8 cellular contexts compared by ENCODE assay signal in the genomic region with DNA sequence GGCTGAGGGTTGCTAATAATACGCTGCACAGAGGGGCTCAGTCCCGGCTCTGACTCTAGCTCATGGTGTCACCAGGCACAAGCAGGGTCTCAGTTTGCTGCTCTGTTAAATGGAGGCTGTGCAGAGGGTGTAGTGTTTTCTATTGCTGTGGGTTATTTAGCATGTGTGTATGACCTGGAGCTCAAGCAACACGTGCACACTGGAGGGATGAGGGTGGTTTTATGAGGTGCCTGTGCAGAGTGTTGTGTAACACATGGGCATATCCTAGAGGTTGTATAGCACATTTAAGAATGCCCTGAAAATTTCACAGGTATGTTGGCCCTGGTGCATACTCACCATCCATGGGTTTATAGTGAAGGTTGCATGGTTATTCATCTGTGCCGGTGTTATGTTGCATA. TPM values are rescaled to one million over a fixed set of nuclear protein-coding genes. Genes with fewer than 3 reads are reported as not detected.
DNase-seq lines count a peak whose midpoint lies in the region; ATAC-seq, FAIRE-seq and TF ChIP-seq lines count a peak whose summit lies in the region.
"Had no signal": no experiment of that assay in that cellular context is flagged by ENCODE, and none has a peak within 500 bp of the region (broad histone marks: within the 10 kb centered on the region; RNA-seq: fewer than 3 reads in every experiment).

No MANE protein-coding gene starts in this region.

- intact Hi-C loops in colonic mucosa (cut with DNase I) (no loop called here), gastrocnemius medialis (cut with DNase I; ENCODE audit: low total_unique reads) (no loop called here)

- ATAC-seq in gastrocnemius medialis (no peak), GM19397 (IDR thresholded peaks at IDR 0.05; ENCODE audit: unreplicated experiment) (no peak)

- H3K4me3 ChIP-seq in colonic mucosa: no peak overlapping the region
- peak overlapping the region in 3 of 4 donors; percentile 14 to 21 (median 18) for H3K4me3 ChIP-seq in gastrocnemius medialis
- H3K4me3 ChIP-seq: left lung had no signal

- TF ChIP-seq POLR2A in GM12892 (IDR thresholded peaks at IDR 0.05; ENCODE audit: low read depth, low read length) (no peak), gastrocnemius medialis (IDR thresholded peaks at IDR 0.05) (no peak)

- H3K4me1 ChIP-seq in colonic mucosa: peaks cover 46% of the 10 kb centered on the region
- peaks cover 56 to 61% of the 10 kb centered on the region in 2 donors for H3K4me1 ChIP-seq in gastrocnemius medialis

- no peaks in the 10 kb centered on the region for H3K9me3 ChIP-seq in colonic mucosa
- H3K9me3 ChIP-seq in gastrocnemius medialis: no peaks in the 10 kb centered on the region
- H3K9me3 ChIP-seq: left lung had no signal

- TF ChIP-seq CTCF in colonic mucosa (IDR thresholded peaks at IDR 0.05): no peak
- TF ChIP-seq CTCF in gastrocnemius medialis (IDR thresholded peaks at IDR 0.05 in 4 of 5, conservative IDR thresholded peaks at IDR 0.05 in 1 of 5): no peak

- peak overlapping the region; percentile 69 to 83 for H3K9ac ChIP-seq in colonic mucosa (ENCODE audit: low read depth in 2 of 2, low read length in 2 of 2)

- H3K27me3 ChIP-seq in colonic mucosa: no peaks in the 10 kb centered on the region
- H3K27me3 ChIP-seq in gastrocnemius medialis: no peaks in the 10 kb centered on the region
- H3K27me3 ChIP-seq: left lung had no signal

- H3K36me3 ChIP-seq in colonic mucosa (no peaks in the 10 kb centered on the region), gastrocnemius medialis (peaks cover 0 to 20% of the 10 kb centered on the region in 2 donors)

- H3K27ac ChIP-seq in colonic mucosa (peak overlapping the region; percentile 68), gastrocnemius medialis (peak overlapping the region; percentile 100)

- in situ Hi-C loops in gastrocnemius medialis (cut with MboI; ENCODE audit: low sequenced_read_pairs in 4 of 4): no loop called here

- FAIRE-seq in GM12892 (lab: Jason Lieb, UNC): peak; percentile 67

- DNase-seq in GM12892 (ENCODE audit: insufficient read length): no peak
- no peak for DNase-seq in colonic mucosa
- DNase-seq in gastrocnemius medialis: no peak
- DNase-seq in NCI-H526 treated with DMSO at 0.1 percent for 48 hours (lab: John Stamatoyannopoulos, UW): no peak
- DNase-seq in activated CD4-positive, alpha-beta T cell treated with anti-CD3 and anti-CD28 coated beads for 48 hours: no peak
- DNase-seq: left lung, NCI-H524 treated with DMSO at 0.1 percent for 48 hours had no signal

RNA-seq across cellular contexts. Expression of a gene that starts 13.3 kb away (rescaled TPM):
- 1.5 TPM for polyA plus RNA-seq in GM12892 (2012; ENCODE audit: missing spikeins)
- total RNA-seq in colonic mucosa: 10 to 100 TPM; 40.3 to 44.5 TPM
- total RNA-seq in gastrocnemius medialis: 10 to 100 TPM; 42.2 to 71.6 (median 48.2) TPM

RNA-seq across cellular contexts. Expression of a gene that starts 21.9 kb away (rescaled TPM):
- 47.6 TPM for polyA plus RNA-seq in GM12892 (2012; ENCODE audit: missing spikeins)
- total RNA-seq in colonic mucosa: 100 to 1,000 TPM in 1 of 2 donors, 10 to 100 TPM in 1; 80.1 to 111 TPM
- total RNA-seq in gastrocnemius medialis: 100 to 1,000 TPM in 2 of 4 donors, 10 to 100 TPM in 2; 54.2 to 124 (median 93.9) TPM

RNA-seq across cellular contexts. Expression of a gene that starts 24.3 kb away (rescaled TPM):
- 1.2 TPM for polyA plus RNA-seq in GM12892 (2012; ENCODE audit: missing spikeins)
- 10 to 100 TPM in 1 of 2 donors, 1 to 10 TPM in 1; 4.8 to 18.8 TPM for total RNA-seq in colonic mucosa
- total RNA-seq in gastrocnemius medialis: 10 to 100 TPM; 16.0 to 34.2 (median 18.3) TPM

RNA-seq across cellular contexts. Expression of a gene that starts 45.7 kb away (rescaled TPM):
- polyA plus RNA-seq in GM12892 (2012; ENCODE audit: missing spikeins): 57.4 TPM
- total RNA-seq in colonic mucosa (10 to 100 TPM; 77.0 to 81.0 TPM), gastrocnemius medialis (10 to 100 TPM; 75.7 to 96.3 (median 85.9) TPM)
